In the genomic region with DNA sequence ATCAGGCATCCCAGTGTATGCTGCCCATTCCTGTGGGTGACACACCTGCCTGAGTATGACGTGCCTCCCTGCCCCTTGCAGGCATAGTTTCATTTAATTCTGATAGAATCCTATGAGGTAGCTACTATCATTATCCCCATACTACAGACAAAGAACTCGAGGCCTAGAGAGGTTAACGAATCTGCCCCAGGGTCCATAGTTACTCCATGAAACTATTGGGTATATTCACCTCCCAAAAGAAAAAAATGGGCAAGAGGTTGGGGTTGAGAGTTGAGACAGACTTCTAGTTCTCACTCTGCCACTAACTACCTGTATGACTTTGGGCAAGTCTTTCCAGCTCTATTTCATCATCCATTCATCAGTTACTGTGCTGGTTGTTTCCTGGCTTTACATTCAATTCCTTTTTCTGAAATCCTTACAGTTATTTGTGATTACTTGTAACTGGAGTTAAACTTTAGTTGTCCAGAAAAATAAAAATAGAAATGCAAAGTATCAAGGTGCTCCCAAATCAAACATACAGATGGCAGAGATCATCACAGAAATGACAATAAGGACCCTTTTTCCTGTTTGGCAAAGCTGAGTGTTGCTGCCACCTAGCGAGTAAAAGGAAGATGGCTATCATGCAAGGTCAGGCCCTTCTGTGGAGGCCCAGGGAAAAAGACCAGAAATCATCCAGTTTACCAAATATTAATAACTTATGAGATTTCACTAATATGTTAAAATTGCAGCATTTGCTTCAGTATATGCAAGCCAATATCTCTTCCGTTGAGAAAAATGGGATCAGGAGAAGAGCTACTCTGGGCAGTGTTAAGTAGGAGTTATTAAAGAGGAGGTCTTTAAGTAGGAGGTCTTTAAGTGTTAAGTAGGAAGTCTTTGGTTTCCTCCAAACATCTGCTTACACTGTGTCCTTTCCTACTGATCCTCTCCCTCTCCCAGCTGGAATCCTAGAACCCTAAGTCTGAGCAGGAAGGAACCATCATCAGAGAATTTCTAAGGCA, we compare ENCODE assay signal across 8 cellular contexts. TPM values are rescaled to one million over a fixed set of nuclear protein-coding genes. Genes with fewer than 3 reads are reported as not detected.
DNase-seq lines count a peak whose midpoint lies in the region; ATAC-seq and TF ChIP-seq lines count a peak whose summit lies in the region.

No MANE protein-coding gene starts in this region.

- POLR2A ChIA-PET in PC-3 (lab: Charles Lee; ENCODE audit: unreplicated experiment), result interaction anchor here (0.7 kb wide), 1 partner anchor 229 kb away, joined by 3 read pairs; the partner anchor contains the start of gene HTATSF1

- H3K4me1 Mint-ChIP-seq in activated T-helper 17 cell treated with anti-CD3 and anti-CD28 coated beads, Interleukin-2, amount 50 U/mL, for 72 hours, result no peaks in the 10 kb centered on the region

- peak; percentile 59 to 82 (median 69) for TF ChIP-seq CTCF in heart left ventricle (IDR thresholded peaks at IDR 0.05)
- TF ChIP-seq CTCF in PC-3 (conservative IDR thresholded peaks at IDR 0.05; ENCODE audit: low read depth, low read length), result peak; percentile 87
- TF ChIP-seq CTCF in gastrocnemius medialis (IDR thresholded peaks at IDR 0.05 in 4 of 5, conservative IDR thresholded peaks at IDR 0.05 in 1 of 5), result peak; percentile 27 to 82 (median 57)

- H2AFZ ChIP-seq in PC-3 (ENCODE audit: low read length), result no peak overlapping the region

- intact Hi-C loops in heart left ventricle (cut with DNase I), result loop anchor here in 9 of 10 donors (1.0 to 10.0 kb wide), 10 partner anchors 51 to 241 kb away; partner anchors contain the start of gene HTATSF1 (in 1 of the 9)
- intact Hi-C loops in cardiac septum (cut with DNase I), result loop anchor here (2.0 to 10.0 kb wide), 4 partner anchors 56 to 240 kb away; partner anchors contain the start of gene HTATSF1
- intact Hi-C loops in PC-3 (cut with micrococcal nuclease), result loop anchor here (1.0 to 10.0 kb wide), 5 partner anchors 56 to 426 kb away; no protein-coding TSS in a partner anchor
- intact Hi-C loops in gastrocnemius medialis (cut with DNase I; ENCODE audit: low total_unique reads), result loop anchor here (1.0 to 5.0 kb wide), 3 partner anchors 56 to 240 kb away; no protein-coding TSS in a partner anchor

- H3K4me3 Mint-ChIP-seq in activated T-helper 17 cell treated with anti-CD3 and anti-CD28 coated beads, Interleukin-2, amount 50 U/mL, for 72 hours, result no peak overlapping the region

- DNase-seq in heart left ventricle (peak in 2 of 5 donors; percentile 25 to 28), cardiac septum (ENCODE audit: low spot score) (no peak), PC-3 (peak; percentile 67), globus pallidus (ENCODE audit: low spot score) (peak; percentile 40), gastrocnemius medialis (peak in 1 of 2 donors; percentile 14)

- no peaks in the 10 kb centered on the region for H3K79me2 ChIP-seq in PC-3 (ENCODE audit: low read length)

- BruUV-seq in PC-3 (replicated peaks; lab: Mats Ljungman, UMichigan), result no TSS peak

- no peaks in the 10 kb centered on the region for H3K9me3 Mint-ChIP-seq in activated T-helper 17 cell treated with anti-CD3 and anti-CD28 coated beads, Interleukin-2, amount 50 U/mL, for 72 hours

- H4K20me1 ChIP-seq in PC-3 (ENCODE audit: low read length), result no peaks in the 10 kb centered on the region

- H3K36me3 ChIP-seq in heart left ventricle (no peaks in the 10 kb centered on the region), PC-3 (ENCODE audit: low read depth, low read length) (no peaks in the 10 kb centered on the region), gastrocnemius medialis (no peaks in the 10 kb centered on the region)

- no peak overlapping the region for H3K27ac Mint-ChIP-seq in activated T-helper 17 cell treated with anti-CD3 and anti-CD28 coated beads, Interleukin-2, amount 50 U/mL, for 72 hours

- H3K4me3 ChIP-seq in heart left ventricle (no peak overlapping the region), PC-3 (ENCODE audit: low read length) (no peak overlapping the region), gastrocnemius medialis (no peak overlapping the region)

- no peaks in the 10 kb centered on the region for H3K4me1 ChIP-seq in heart left ventricle
- H3K4me1 ChIP-seq in PC-3 (ENCODE audit: insufficient read depth, low read length), result no peaks in the 10 kb centered on the region
- no peaks in the 10 kb centered on the region for H3K4me1 ChIP-seq in gastrocnemius medialis

- no peaks in the 10 kb centered on the region for H3K36me3 Mint-ChIP-seq in activated T-helper 17 cell treated with anti-CD3 and anti-CD28 coated beads, Interleukin-2, amount 50 U/mL, for 72 hours (ENCODE audit: low read depth)

- H3F3A ChIP-seq in PC-3 (ENCODE audit: low read length, unreplicated experiment), result no peaks in the 10 kb centered on the region

- no peak overlapping the region for H3K9ac ChIP-seq in PC-3 (ENCODE audit: low read length)

- ATAC-seq in heart left ventricle, result peak in 3 of 4 donors; percentile 45 to 63 (median 49)
- peak; percentile 50 for ATAC-seq in HG03095 (IDR thresholded peaks at IDR 0.05; ENCODE audit: unreplicated experiment)
- ATAC-seq in PC-3, result peak; percentile 71
- peak; percentile 43 for ATAC-seq in activated T-helper 17 cell treated with anti-CD3 and anti-CD28 coated beads, Interleukin-2, amount 50 U/mL, for 72 hours (replicated peaks)
- peak; percentile 50 to 53 for ATAC-seq in gastrocnemius medialis
- ATAC-seq in HG03521 (IDR thresholded peaks at IDR 0.05; ENCODE audit: unreplicated experiment), result no peak

- CTCF ChIA-PET in PC-3 (lab: Charles Lee), result interaction anchor here (0.6 to 1.1 kb wide), 2 partner anchors 49 to 240 kb away, joined by 3 read pairs; no protein-coding TSS in a partner anchor

- H3K27me3 Mint-ChIP-seq in activated T-helper 17 cell treated with anti-CD3 and anti-CD28 coated beads, Interleukin-2, amount 50 U/mL, for 72 hours, result no peaks in the 10 kb centered on the region

- H3K4me2 ChIP-seq in PC-3 (ENCODE audit: low read length), result no peak overlapping the region

- H3K27me3 ChIP-seq in heart left ventricle, result peaks cover 0 to 5% (median 0%) of the 10 kb centered on the region in 9 donors
- no peaks in the 10 kb centered on the region for H3K27me3 ChIP-seq in PC-3 (ENCODE audit: low read length)
- no peaks in the 10 kb centered on the region for H3K27me3 ChIP-seq in gastrocnemius medialis

- H3K27ac ChIP-seq in heart left ventricle (no peak overlapping the region), PC-3 (ENCODE audit: low read length) (no peak overlapping the region), gastrocnemius medialis (no peak overlapping the region)

- in situ Hi-C loops in gastrocnemius medialis (cut with MboI; ENCODE audit: low sequenced_read_pairs in 4 of 4), result loop anchor here (5.0 to 25.0 kb wide), 7 partner anchors 54 to 256 kb away; no protein-coding TSS in a partner anchor

- no peaks in the 10 kb centered on the region for H3K9me3 ChIP-seq in heart left ventricle
- no peaks in the 10 kb centered on the region for H3K9me3 ChIP-seq in PC-3 (ENCODE audit: low read length)
- no peaks in the 10 kb centered on the region for H3K9me3 ChIP-seq in gastrocnemius medialis

- TF ChIP-seq POLR2A in heart left ventricle (IDR thresholded peaks at IDR 0.05), result no peak
- no peak for TF ChIP-seq POLR2A in gastrocnemius medialis (IDR thresholded peaks at IDR 0.05)

- 48 to 59% (median 55%) methylated on average over 5 of the region's 5 CpGs for WGBS in heart left ventricle, 4 donors

- H3K9me2 ChIP-seq in PC-3 (replicated peaks; ENCODE audit: low read length), result no peaks in the 10 kb centered on the region

RNA-seq across cellular contexts. Expression of gene MAP7D3, which starts 17.1 kb away (rescaled TPM):
- total RNA-seq in heart left ventricle (10 to 100 TPM in 8 of 9 donors, 1 to 10 TPM in 1; 8.2 to 18.4 (median 13.2) TPM), cardiac septum (15.6 TPM), PC-3 (2014; rRNA removed) (0.40 and 0.69 TPM in 2 replicates), gastrocnemius medialis (10 to 100 TPM; 10.5 to 26.1 (median 13.9) TPM)
- polyA plus RNA-seq in heart left ventricle, result 10 to 100 TPM; 10.3 to 12.4 TPM
- total RNA-seq in activated T-helper 17 cell treated with anti-CD3 and anti-CD28 coated beads, Interleukin-2, amount 50 U/mL, for 72 hours, result 10 to 100 TPM; 13.6 to 18.3 TPM

RNA-seq across cellular contexts. Expression of gene ADGRG4, which starts 32.4 kb away (rescaled TPM):
- total RNA-seq in heart left ventricle (under 1 TPM in 2 of 9 donors, not detected in 7; 0.04 to 0.07 TPM), cardiac septum (0.05 TPM), PC-3 (2014; rRNA removed) (not detected in 2 replicates), gastrocnemius medialis (under 1 TPM in 1 of 4 donors, not detected in 3; 0.04 TPM)
- not detected for polyA plus RNA-seq in heart left ventricle
- not detected for total RNA-seq in activated T-helper 17 cell treated with anti-CD3 and anti-CD28 coated beads, Interleukin-2, amount 50 U/mL, for 72 hours
